23 cellular contexts compared by ENCODE assay signal in genomic region chr2:48532824-48533223, GRCh38. TPM values are rescaled to one million over a fixed set of nuclear protein-coding genes. Genes with fewer than 3 reads are reported as not detected.
A peak's percentile ranks its signal among the peaks of the same experiment; 100 is the strongest.
DNase-seq lines count a peak whose midpoint lies in the region; ATAC-seq and TF ChIP-seq lines count a peak whose summit lies in the region.
"Had no signal": no experiment of that assay in that cellular context is flagged by ENCODE, and none has a peak within 500 bp of the region (broad histone marks: within the 10 kb centered on the region; RNA-seq: fewer than 3 reads in every experiment).

No MANE protein-coding gene starts in this region.

- ATAC-seq in T-helper 17 cell = no peak
- ATAC-seq in gastroesophageal sphincter = no peak
- no peak for ATAC-seq in gastrocnemius medialis
- ATAC-seq: activated CD4-positive, alpha-beta T cell treated with anti-CD3 and anti-CD28 coated beads for 36 hours; activated CD8-positive, alpha-beta memory T cell treated with anti-CD3 and anti-CD28 coated beads, Interleukin-2, amount 10 ng/mL, durations not matched to agents 7 days and 5 days; activated naive CD4-positive, alpha-beta T cell treated with anti-CD3 and anti-CD28 coated beads, Interleukin-2, amount 50 U/mL, for 72 hours; sciatic nerve; stimulated activated memory B cell treated with anti-CD40 and anti-IgM and Interleukin-4, amounts not matched to agents 10 μg/mL and 1 μg/mL and 100 μg/mL, for 72 hours had no signal

- DNase-seq in T-helper 17 cell = no peak
- no peak for DNase-seq in gastrocnemius medialis
- DNase-seq in NCI-H2081 treated with DMSO at 0.1 percent for 48 hours (lab: John Stamatoyannopoulos, UW) = no peak
- no peak for DNase-seq in NCI-H524 treated with DMSO at 0.1 percent for 48 hours (lab: John Stamatoyannopoulos, UW)
- no peak for DNase-seq in GF-D8 (lab: John Stamatoyannopoulos, UW)
- DNase-seq: activated CD4-positive, alpha-beta T cell treated with anti-CD3 and anti-CD28 coated beads for 36 hours; activated CD8-positive, alpha-beta memory T cell treated with anti-CD3 and anti-CD28 coated beads, Interleukin-2, amount 10 ng/mL, durations not matched to agents 7 days and 5 days; colonic mucosa; DMS79; endodermal cell; H9; hypothalamus; islet precursor cell; NCI-H2029 treated with DMSO at 0.1 percent for 48 hours; RPMI8226 had no signal

- intact Hi-C loops in gastrocnemius medialis (cut with DNase I; ENCODE audit: low total_unique reads) = no loop called here

- TF ChIP-seq EP300 in gastroesophageal sphincter (IDR thresholded peaks at IDR 0.05) = no peak

- H3K4me1 Mint-ChIP-seq in T-helper 17 cell = peaks cover 16% of the 10 kb centered on the region

- H3K27me3 ChIP-seq in gastroesophageal sphincter (no peaks in the 10 kb centered on the region), gastrocnemius medialis (peaks cover 7 to 13% (median 7%) of the 10 kb centered on the region in 3 donors)
- H3K27me3 ChIP-seq: colonic mucosa had no signal

- H3K36me3 ChIP-seq in HEK293 (ENCODE audit: control insufficient read depth in 2 of 2, insufficient read depth in 1 of 2, low read length in 2 of 2) (no peaks in the 10 kb centered on the region; a peak in 1 of 3 replicates), gastroesophageal sphincter (peaks cover 0 to 4% of the 10 kb centered on the region in 2 donors), gastrocnemius medialis (no peaks in the 10 kb centered on the region)
- H3K36me3 ChIP-seq: colonic mucosa, thoracic aorta had no signal

- no peak for TF ChIP-seq POLR2A in gastroesophageal sphincter (IDR thresholded peaks at IDR 0.05)
- no peak for TF ChIP-seq POLR2A in gastrocnemius medialis (IDR thresholded peaks at IDR 0.05)

- H3K27ac ChIP-seq in HEK293 (ENCODE audit: extremely low read depth, low read depth, low read length) (no peak overlapping the region), gastroesophageal sphincter (peak overlapping the region; percentile 24 to 96 (median 77)), gastrocnemius medialis (peak overlapping the region in 3 of 4 donors; percentile 39 to 41 (median 40))
- H3K27ac ChIP-seq: colonic mucosa, thoracic aorta had no signal

- in situ Hi-C loops in gastrocnemius medialis (cut with MboI; ENCODE audit: low sequenced_read_pairs in 4 of 4) = no loop called here

- H3K4me1 ChIP-seq in HEK293 (ENCODE audit: control insufficient read depth, insufficient read depth, low read length) (peaks cover 7% of the 10 kb centered on the region), gastroesophageal sphincter (peaks cover 0 to 74% (median 5%) of the 10 kb centered on the region in 3 donors), gastrocnemius medialis (peaks cover 13 to 18% of the 10 kb centered on the region in 2 donors)
- H3K4me1 ChIP-seq: colonic mucosa had no signal

- TF ChIP-seq CTCF in HEK293 (tag by site-specific recombination; IDR thresholded peaks at IDR 0.05) = no peak
- TF ChIP-seq CTCF in gastroesophageal sphincter (IDR thresholded peaks at IDR 0.05) = no peak
- no peak for TF ChIP-seq CTCF in gastrocnemius medialis (IDR thresholded peaks at IDR 0.05 in 4 of 5, conservative IDR thresholded peaks at IDR 0.05 in 1 of 5)

- no peaks in the 10 kb centered on the region for H3K27me3 Mint-ChIP-seq in T-helper 17 cell

- H3K36me3 Mint-ChIP-seq in T-helper 17 cell (ENCODE audit: low read depth) = no peaks in the 10 kb centered on the region
- H3K36me3 Mint-ChIP-seq: activated naive CD4-positive, alpha-beta T cell treated with anti-CD3 and anti-CD28 coated beads, Interleukin-2, amount 50 U/mL, for 72 hours had no signal

- no peak overlapping the region for H3K4me3 Mint-ChIP-seq in T-helper 17 cell
- H3K4me3 Mint-ChIP-seq: activated CD4-positive, alpha-beta T cell treated with anti-CD3 and anti-CD28 coated beads for 36 hours; activated CD8-positive, alpha-beta memory T cell treated with anti-CD3 and anti-CD28 coated beads, Interleukin-2, amount 10 ng/mL, durations not matched to agents 7 days and 5 days; endodermal cell; H9; stimulated activated memory B cell treated with anti-CD40 and anti-IgM and Interleukin-4, amounts not matched to agents 10 μg/mL and 1 μg/mL and 100 μg/mL, for 72 hours had no signal

- CTCF ChIA-PET in HEK293 (lab: Yijun Ruan, JAX) = no interaction called here

- no peak overlapping the region for H3K4me3 ChIP-seq in HEK293 (ENCODE audit: low read depth, low read length)
- peak overlapping the region; percentile 72 to 93 for H3K4me3 ChIP-seq in gastroesophageal sphincter
- H3K4me3 ChIP-seq in gastrocnemius medialis = no peak overlapping the region
- H3K4me3 ChIP-seq: colonic mucosa, lung, thoracic aorta had no signal

- H3K27ac Mint-ChIP-seq in T-helper 17 cell = peak overlapping the region; percentile 85
- H3K27ac Mint-ChIP-seq: activated CD4-positive, alpha-beta T cell treated with anti-CD3 and anti-CD28 coated beads for 36 hours; activated CD8-positive, alpha-beta memory T cell treated with anti-CD3 and anti-CD28 coated beads, Interleukin-2, amount 10 ng/mL, durations not matched to agents 7 days and 5 days; activated naive CD4-positive, alpha-beta T cell treated with anti-CD3 and anti-CD28 coated beads, Interleukin-2, amount 50 U/mL, for 72 hours; endodermal cell; H9; stimulated activated memory B cell treated with anti-CD40 and anti-IgM and Interleukin-4, amounts not matched to agents 10 μg/mL and 1 μg/mL and 100 μg/mL, for 72 hours had no signal

- POLR2A ChIA-PET in HEK293 (lab: Yijun Ruan, JAX) = no interaction called here

- H3K9me3 ChIP-seq in HEK293 (ENCODE audit: control insufficient read depth, insufficient read depth, low read depth, low read length) = no peaks in the 10 kb centered on the region
- no peaks in the 10 kb centered on the region for H3K9me3 ChIP-seq in T-helper 17 cell (ENCODE audit: control insufficient read depth, low read length, poor library complexity, severe bottlenecking)
- H3K9me3 ChIP-seq in gastroesophageal sphincter = no peaks in the 10 kb centered on the region
- H3K9me3 ChIP-seq in gastrocnemius medialis = no peaks in the 10 kb centered on the region
- H3K9me3 ChIP-seq: colonic mucosa, thoracic aorta had no signal

- 89 to 100% methylated on average over 4 to 5 of the region's 5 CpGs for WGBS in gastroesophageal sphincter (ENCODE audit: low coverage in 1 of 2), 2 donors

TF ChIP-seq in HEK293, 187 proteins besides CTCF, POLR2A, EP300 and RAD21:
- 0 out of 2 replicates have a peak, but pooled peaks have one; percentile 44 for TF ChIP-seq ZNF121 (tag by site-specific recombination; IDR thresholded peaks at IDR 0.05)
- no peak for TF ChIP-seq GLI2 (tag by site-specific recombination; IDR thresholded peaks at IDR 0.05; ENCODE audit: borderline replicate concordance, low read depth)

RNA-seq across cellular contexts. Expression of gene STON1, which starts 2.9 kb away (rescaled TPM):
- 10 to 100 TPM in 1 of 2 donors, 1 to 10 TPM in 1; 4.5 to 10.9 TPM for total RNA-seq in T-helper 17 cell
- total RNA-seq in gastroesophageal sphincter = 100 to 1,000 TPM; 118 to 263 (median 158) TPM
- 1 to 10 TPM; 2.6 to 5.2 (median 3.5) TPM for total RNA-seq in gastrocnemius medialis
- total RNA-seq: HT-29 had no signal

Comparison
In these comparisons a context has a peak if more than half of its experiments do, and no peak if none do; other contexts are left out.
1. H3K4me3 ChIP-seq: peak in gastroesophageal sphincter (2 of 2); none in HEK293 (single experiment) and gastrocnemius medialis (0 of 4).
2. RNA of gene STON1, which starts 2.9 kb away (total RNA-seq): 118 to 263 TPM in gastroesophageal sphincter; 4.5 to 10.9 TPM in T-helper 17 cell and 2.6 to 5.2 TPM in gastrocnemius medialis; every median in the first group is over 10 times any median in the second.